ENCODE assay signal across 6 cellular contexts in the genomic region with DNA sequence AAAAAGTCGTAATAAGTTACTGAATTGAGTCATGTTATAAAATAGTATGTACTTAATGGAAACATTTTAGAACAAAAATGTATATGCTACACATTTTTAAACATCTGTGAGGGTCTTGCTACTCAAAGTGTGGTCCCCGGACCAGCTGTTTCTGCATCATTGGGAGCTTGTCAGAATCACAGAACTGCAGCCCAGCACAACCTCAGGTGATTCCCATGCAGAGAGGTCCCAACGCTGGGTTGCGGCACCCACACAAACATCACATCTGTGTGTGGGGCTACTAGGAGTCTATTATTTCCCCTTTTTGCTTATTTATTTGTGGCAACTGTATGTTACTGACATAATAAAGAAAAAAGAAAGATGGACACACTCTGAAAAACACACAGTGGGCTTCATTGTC.
"Had no signal": no experiment of that assay in that cellular context is flagged by ENCODE, and none has a peak within 500 bp of the region (broad histone marks: within the 10 kb centered on the region; RNA-seq: fewer than 3 reads in every experiment).

No MANE protein-coding gene starts in this region.

- H3K4me3 ChIP-seq: K562 had no signal

- DNase-seq: IMR-90, KBM-7, KG1 had no signal

- H3K27ac ChIP-seq: HL-60 had no signal

- ATAC-seq: HepG2, K562 had no signal
